Comparison of ENCODE assay signal across 29 cellular contexts in genomic region chr4:55407764-55408163, GRCh38.
"Had no signal": no experiment of that assay in that cellular context is flagged by ENCODE, and none has a peak within 500 bp of the region (broad histone marks: within the 10 kb centered on the region; RNA-seq: fewer than 3 reads in every experiment).

No MANE protein-coding gene starts in this region.

- ATAC-seq: activated CD4-positive, CD25-positive, alpha-beta regulatory T cell treated with anti-CD3 and anti-CD28 coated beads, Interleukin-2, amount 50 U/mL, for 24 hours; activated CD8-positive, alpha-beta T cell treated with anti-CD3 and anti-CD28 coated beads for 36 hours; activated T-cell treated with anti-CD3 and anti-CD28 coated beads, Interleukin-2, amount 50 U/mL, for 72 hours; Panc1; SK-N-SH treated with all-trans-retinoic acid at 6 μM for 48 hours had no signal

- H3K4me3 ChIP-seq: cardiac muscle cell, MG63, SJSA1 had no signal

- H3K9me3 ChIP-seq: MG63, SJSA1 had no signal

- DNase-seq: activated CD4-positive, alpha-beta T cell treated with anti-CD3 and anti-CD28 coated beads for 4 hours; activated CD8-positive, alpha-beta memory T cell treated with anti-CD3 and anti-CD28 coated beads, Interleukin-2, amount 50 U/mL, for 4 hours; activated CD8-positive, alpha-beta T cell treated with anti-CD3 and anti-CD28 coated beads for 36 hours; activated gamma-delta T cell treated with Interleukin-2 at 50 U/mL for 16 hours; activated naive CD4-positive, alpha-beta T cell treated with anti-CD3 and anti-CD28 coated beads, Interleukin-2, amount 10 ng/mL, durations not matched to agents 7 days and 5 days; activated naive CD8-positive, alpha-beta T cell treated with anti-CD3 and anti-CD28 coated beads for 36 hours; activated T-cell treated with anti-CD3 and anti-CD28 coated beads, Interleukin-2, amount 50 U/mL, for 72 hours; brain microvascular endothelial cell; MG63; MV-4-11; NCI-H1092 treated with DMSO at 0.1 percent for 48 hours; NCI-H1417 treated with DMSO at 0.1 percent for 48 hours; NCI-H1694; NCI-H2029; NCI-H2107; NCI-H345; NCI-H510A treated with DMSO at 0.1 percent for 48 hours; NCI-H69; NK-92 treated with Interleukin-12 subunit alpha and Interleukin-12 subunit beta, amount 100 ng/mL, for 24 hours; OCI-M1; RPMI8226; SHP77; SW 1271 had no signal

- H3K27ac ChIP-seq: brain microvascular endothelial cell, cardiac muscle cell, KMS-11, SJSA1 had no signal

- H3K4me2 ChIP-seq: KMS-11 had no signal

- H3K4me1 ChIP-seq: SJSA1 had no signal

- H3K9ac ChIP-seq: KMS-11 had no signal

- H3K27me3 ChIP-seq: brain microvascular endothelial cell, cardiac muscle cell, MG63, SJSA1 had no signal
